Comparison of ENCODE assay signal across 11 cellular contexts in genomic region chr10:129332476-129332875, GRCh38.
A peak's percentile ranks its signal among the peaks of the same experiment; 100 is the strongest.
DNase-seq lines count a peak whose midpoint lies in the region; ATAC-seq and TF ChIP-seq lines count a peak whose summit lies in the region.
"Had no signal": no experiment of that assay in that cellular context is flagged by ENCODE, and none has a peak within 500 bp of the region (broad histone marks: within the 10 kb centered on the region; RNA-seq: fewer than 3 reads in every experiment).

No MANE protein-coding gene starts in this region.

- H3K9me3 ChIP-seq in osteoblast (ENCODE audit: low read depth, low read length) = no peaks in the 10 kb centered on the region

- no peaks in the 10 kb centered on the region for H3K4me1 ChIP-seq in osteoblast (ENCODE audit: insufficient read depth, low read length)

- H2AFZ ChIP-seq in osteoblast (ENCODE audit: low read length) = no peak overlapping the region

- peak; percentile 82 for TF ChIP-seq CTCF in LNCAP (IDR thresholded peaks at IDR 0.05)
- TF ChIP-seq CTCF in osteoblast (IDR thresholded peaks at IDR 0.05; ENCODE audit: extremely low read depth, low read depth, low read length) = peak; percentile 19

- DNase-seq in NCI-H748 (lab: John Stamatoyannopoulos, UW; ENCODE audit: unreplicated experiment) (peak; percentile 51), NCI-H748 treated with DMSO at 0.1 percent for 48 hours (lab: John Stamatoyannopoulos, UW) (no peak), dermis blood vessel endothelial cell (peak; percentile 78), osteoblast (ENCODE audit: insufficient read length, low spot score, missing footprints) (no peak), cerebellum (ENCODE audit: low spot score) (no peak)
- DNase-seq: activated B cell treated with CpG ODN at 0.5 μM for 24 hours, naive B cell, NCI-H1436 treated with DMSO at 0.1 percent for 48 hours had no signal

- no peaks in the 10 kb centered on the region for H3K27me3 ChIP-seq in osteoblast (ENCODE audit: insufficient read depth, low read length)

- no peak overlapping the region for H3K4me3 ChIP-seq in osteoblast (ENCODE audit: insufficient read depth, low read length)

- H3K27ac ChIP-seq in osteoblast (ENCODE audit: low read depth, low read length) = no peak overlapping the region

- ATAC-seq in GM19351 (IDR thresholded peaks at IDR 0.05; ENCODE audit: unreplicated experiment) (no peak), GM18519 (IDR thresholded peaks at IDR 0.05; ENCODE audit: low FRiP score, unreplicated experiment) (no peak)

- no peaks in the 10 kb centered on the region for H3K36me3 ChIP-seq in osteoblast (ENCODE audit: insufficient read depth, low read length)

- H3K79me2 ChIP-seq in osteoblast (ENCODE audit: insufficient read depth, low read length) = no peaks in the 10 kb centered on the region

- no peak overlapping the region for H3K4me2 ChIP-seq in osteoblast (ENCODE audit: insufficient read depth, low read length)

- no peaks in the 10 kb centered on the region for H4K20me1 ChIP-seq in osteoblast (ENCODE audit: insufficient read depth, low read length)

Comparison
In these comparisons a context has a peak if more than half of its experiments do, and no peak if none do; other contexts are left out.
1. DNase-seq: peak in NCI-H748 (single experiment) and dermis blood vessel endothelial cell (single experiment); none in NCI-H748 treated with DMSO at 0.1 percent for 48 hours (single experiment), osteoblast (single experiment) and cerebellum (single experiment).